Comparison of ENCODE assay signal across 1 cellular context in genomic region chrX:153457827-153458466, GRCh38.
TF ChIP-seq lines count a peak whose summit lies in the region.

No MANE protein-coding gene starts in this region.

TF ChIP-seq in K562, 482 proteins besides CTCF, POLR2A, EP300 and RAD21:
- TF ChIP-seq CBX5 (IDR thresholded peaks at IDR 0.05; ENCODE audit: borderline replicate concordance, low read depth), result no peak
- peak; percentile 15; the same call in 1 of the 2 replicates for TF ChIP-seq POLR2G (IDR thresholded peaks at IDR 0.05; ENCODE audit: low read depth, low read length)
TF ChIP-seq in K562: peak in this region for 1.
